In genomic region chr12:30754383-30754749, GRCh38 we compare ENCODE assay signal across 8 cellular contexts. TPM values are rescaled to one million over a fixed set of nuclear protein-coding genes. Genes with fewer than 3 reads are reported as not detected.
DNase-seq lines count a peak whose midpoint lies in the region; ATAC-seq and TF ChIP-seq lines count a peak whose summit lies in the region.

No MANE protein-coding gene starts in this region.

- H2AFZ ChIP-seq in MM.1S (ENCODE audit: low read length) (peak overlapping the region; percentile 88), neural cell (ENCODE audit: low read depth, low read length) (peak overlapping the region; percentile 47)

- DNase-seq in A673 (ENCODE audit: low spot score) (no peak), MM.1S (no peak), dorsolateral prefrontal cortex (peak in 3 of 10 donors; percentile 14 to 29 (median 23)), NCI-H1048 (lab: John Stamatoyannopoulos, UW) (no peak)

- intact Hi-C loops in A673 (cut with micrococcal nuclease; ENCODE audit: unreplicated experiment) (loop anchor here (2.0 kb wide), 1 partner anchor 40 kb away; no protein-coding TSS in a partner anchor), dorsolateral prefrontal cortex (cut with DNase I) (loop anchor here (1.0 to 10.0 kb wide), 3 partner anchors 59 to 570 kb away; partner anchors contain the start of genes IPO8 (in 1 of the 2) and SINHCAF (in 1 of the 2))

- H3K9ac ChIP-seq in MM.1S (ENCODE audit: low read length) (peak overlapping the region; percentile 54; the same call in 1 of the 2 replicates), neural cell (ENCODE audit: low read length) (peak overlapping the region; percentile 79)

- H3F3A ChIP-seq in MM.1S (ENCODE audit: insufficient read depth, low read length) (peaks cover 15% of the 10 kb centered on the region), neural cell (ENCODE audit: insufficient read depth, low read length, poor library complexity, severe bottlenecking) (no peaks in the 10 kb centered on the region)

- H4K20me1 ChIP-seq in MM.1S (ENCODE audit: insufficient read depth, low read length) (no peaks in the 10 kb centered on the region), neural cell (ENCODE audit: insufficient read depth) (no peaks in the 10 kb centered on the region)

- H3K27ac ChIP-seq in A673 (ENCODE audit: low read depth, low read length, poor library complexity, severe bottlenecking) (peak overlapping the region; percentile 61), MM.1S (ENCODE audit: low read length) (peak overlapping the region; percentile 57; the same call in 1 of the 2 replicates), dorsolateral prefrontal cortex (peak overlapping the region in 55 of 59 donors; percentile 10 to 97 (median 84)), neural cell (ENCODE audit: low read length) (peak overlapping the region; percentile 59)

- H3K9me2 ChIP-seq in MM.1S (replicated peaks; ENCODE audit: insufficient read depth, low read length) (no peaks in the 10 kb centered on the region), neural cell (ENCODE audit: insufficient read depth, low read length) (no peaks in the 10 kb centered on the region)

- no peaks in the 10 kb centered on the region for H3K27me3 ChIP-seq in A673 (replicated peaks; ENCODE audit: insufficient read depth, low read depth, low read length, poor library complexity)
- H3K27me3 ChIP-seq in MM.1S (replicated peaks; ENCODE audit: insufficient read depth, low read length): no peaks in the 10 kb centered on the region
- no peaks in the 10 kb centered on the region for H3K27me3 ChIP-seq in dorsolateral prefrontal cortex
- H3K27me3 ChIP-seq in neural cell (ENCODE audit: insufficient read depth, low read depth, low read length): no peaks in the 10 kb centered on the region

- H3K36me3 ChIP-seq in A673 (ENCODE audit: insufficient read depth, low read length, poor library complexity, severe bottlenecking): no peaks in the 10 kb centered on the region
- H3K36me3 ChIP-seq in MM.1S (replicated peaks; ENCODE audit: insufficient read depth, low read length): no peaks in the 10 kb centered on the region
- H3K36me3 ChIP-seq in neural cell (ENCODE audit: insufficient read depth, low read length): no peaks in the 10 kb centered on the region

- peaks cover 12% of the 10 kb centered on the region; the same call in 1 of the 2 replicates for H3K79me2 ChIP-seq in MM.1S (ENCODE audit: low read length)
- peaks cover 7% of the 10 kb centered on the region for H3K79me2 ChIP-seq in neural cell (replicated peaks; ENCODE audit: insufficient read depth, low read length)

- no peak for TF ChIP-seq CTCF in A673 (conservative IDR thresholded peaks at IDR 0.05; ENCODE audit: low read depth, low read length)
- no peak for TF ChIP-seq CTCF in MM.1S (IDR thresholded peaks at IDR 0.05; ENCODE audit: low read length)
- TF ChIP-seq CTCF in dorsolateral prefrontal cortex (IDR thresholded peaks at IDR 0.05 in 54 of 56, conservative IDR thresholded peaks at IDR 0.05 in 2 of 56; ENCODE audit: low read depth in 1 of 56, partially characterized antibody in 56 of 56): no peak
- no peak for TF ChIP-seq CTCF in neural cell (IDR thresholded peaks at IDR 0.05; ENCODE audit: poor library complexity, severe bottlenecking)

- H3K4me1 ChIP-seq in A673 (ENCODE audit: insufficient read depth, low read length, poor library complexity, severe bottlenecking) (peaks cover 15% of the 10 kb centered on the region), MM.1S (ENCODE audit: low read length) (peaks cover 18% of the 10 kb centered on the region; the same call in 1 of the 2 replicates)

- CTCF ChIA-PET in A673 (lab: Charles Lee): interaction anchor here (0.7 to 1.2 kb wide), 2 partner anchors 31 to 58 kb away, joined by 3 to 9 read pairs; partner anchors contain the start of gene IPO8

- no peak for TF ChIP-seq EP300 in neural cell (conservative IDR thresholded peaks at IDR 0.05; ENCODE audit: poor library complexity, severe bottlenecking)

- H3K4me3 ChIP-seq in A673 (ENCODE audit: low read depth, low read length, poor library complexity, severe bottlenecking) (peak overlapping the region; percentile 83), MM.1S (ENCODE audit: low read length) (peak overlapping the region; percentile 76), dorsolateral prefrontal cortex (peak overlapping the region; percentile 62 to 95 (median 84)), neural cell (ENCODE audit: low read length) (peak overlapping the region; percentile 81)

- H3K4me2 ChIP-seq in MM.1S (ENCODE audit: low read depth, low read length) (peak overlapping the region; percentile 92), neural cell (ENCODE audit: low read length) (peak overlapping the region; percentile 60)

- POLR2A ChIA-PET in A673 (lab: Charles Lee; ENCODE audit: low non-redundant PET): no interaction called here

- peak; percentile 46 for ATAC-seq in GM19035 (IDR thresholded peaks at IDR 0.05; ENCODE audit: unreplicated experiment)
- ATAC-seq in HG03039 (IDR thresholded peaks at IDR 0.05; ENCODE audit: unreplicated experiment): no peak
- no peak for ATAC-seq in GM18858 (IDR thresholded peaks at IDR 0.05; ENCODE audit: unreplicated experiment)

- BruUV-seq in A673 (replicated peaks; lab: Mats Ljungman, UMichigan): no TSS peak

- TF ChIP-seq RAD21 in neural cell (conservative IDR thresholded peaks at IDR 0.05): no peak

- no peaks in the 10 kb centered on the region for H3K9me3 ChIP-seq in A673 (ENCODE audit: low read depth, low read length, poor library complexity, severe bottlenecking)
- no peaks in the 10 kb centered on the region for H3K9me3 ChIP-seq in MM.1S (replicated peaks; ENCODE audit: insufficient read depth, low read length)
- H3K9me3 ChIP-seq in neural cell (ENCODE audit: low read length): no peaks in the 10 kb centered on the region

TF ChIP-seq in neural cell, 6 proteins besides CTCF, POLR2A, EP300 and RAD21:
- TF ChIP-seq POLR2AphosphoS5 (IDR thresholded peaks at IDR 0.05): no peak
- TF ChIP-seq REST (IDR thresholded peaks at IDR 0.05; ENCODE audit: borderline replicate concordance): no peak
- no peak for TF ChIP-seq EZH2 (IDR thresholded peaks at IDR 0.05; ENCODE audit: borderline replicate concordance, insufficient read depth, low read length, poor library complexity, severe bottlenecking)
TF ChIP-seq in neural cell: peak in this region for 0.

RNA-seq across cellular contexts. Expression of gene CAPRIN2, which starts 0.4 kb away (rescaled TPM):
- total RNA-seq in A673 (2021): 16.4 and 16.7 TPM in 2 replicates
- total RNA-seq in dorsolateral prefrontal cortex: 100 to 1,000 TPM in 4 of 120 experiments, 10 to 100 TPM in 116; 46.1 to 105 (median 75.4) TPM
- 105 and 132 TPM in 2 replicates for polyA plus RNA-seq in neural cell
- 60.9 and 80.0 TPM in 2 replicates for polyA minus RNA-seq in neural cell

RNA-seq across cellular contexts. Expression of gene IPO8, which starts 58.7 kb away (rescaled TPM):
- total RNA-seq in A673 (2021) (37.9 and 42.7 TPM in 2 replicates), dorsolateral prefrontal cortex (10 to 100 TPM; 32.8 to 62.2 (median 44.7) TPM)
- 18.8 and 24.3 TPM in 2 replicates for polyA plus RNA-seq in neural cell
- 32.6 and 36.0 TPM in 2 replicates for polyA minus RNA-seq in neural cell
